Comparison of ENCODE assay signal across 11 cellular contexts in the genomic region with DNA sequence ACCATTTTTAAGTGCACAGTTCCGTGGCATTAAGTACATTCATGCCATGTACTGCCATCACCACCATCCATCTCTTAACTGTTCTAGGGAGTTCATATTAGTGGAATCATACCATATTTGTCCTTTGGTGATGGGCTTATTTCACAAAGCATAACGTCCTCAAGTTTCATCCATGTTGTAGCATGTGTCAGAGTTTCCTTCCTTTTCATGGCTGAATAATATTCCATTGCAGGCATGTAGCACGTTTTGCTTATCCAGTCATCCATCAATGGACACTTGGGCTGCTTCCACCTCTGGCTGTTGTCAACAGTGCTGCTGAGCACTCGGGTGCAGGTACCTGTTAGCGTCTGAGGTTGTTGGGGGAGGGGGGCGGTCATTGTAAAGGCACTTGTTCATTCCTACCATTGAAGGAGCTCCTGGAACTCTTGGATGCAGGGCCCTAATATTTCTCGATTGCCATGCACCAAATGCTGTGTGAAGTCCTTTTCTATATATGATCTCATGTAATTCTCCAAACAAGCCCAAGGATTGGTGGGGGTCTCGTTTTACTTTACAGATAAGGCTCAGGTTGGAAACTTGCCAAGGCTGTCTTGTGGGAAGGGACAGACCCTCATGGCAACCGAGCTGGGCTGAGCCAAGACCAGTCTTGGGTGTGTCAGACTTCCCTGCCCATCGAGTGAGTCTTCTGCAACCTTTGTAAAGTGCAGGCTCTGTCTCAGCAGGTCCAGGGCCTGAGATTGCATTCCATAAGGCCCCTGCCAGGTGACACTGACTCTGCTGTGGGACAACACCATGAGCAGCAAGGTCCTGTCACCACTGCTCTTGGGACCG. TPM values are rescaled to one million over a fixed set of nuclear protein-coding genes. Genes with fewer than 3 reads are reported as not detected.
DNase-seq lines count a peak whose midpoint lies in the region; ATAC-seq and TF ChIP-seq lines count a peak whose summit lies in the region.
"Had no signal": no experiment of that assay in that cellular context is flagged by ENCODE, and none has a peak within 500 bp of the region (broad histone marks: within the 10 kb centered on the region; RNA-seq: fewer than 3 reads in every experiment).

No MANE protein-coding gene starts in this region.

- ATAC-seq in left cardiac atrium (no peak), HG02840 (IDR thresholded peaks at IDR 0.05; ENCODE audit: low FRiP score, unreplicated experiment) (no peak)
- no peak for ATAC-seq in activated naive CD4-positive, alpha-beta T cell treated with anti-CD3 and anti-CD28 coated beads, Interleukin-2, amount 50 U/mL, for 72 hours

- H3K27ac Mint-ChIP-seq in osteocyte (ENCODE audit: unreplicated experiment), result no peak overlapping the region
- H3K27ac Mint-ChIP-seq in activated naive CD4-positive, alpha-beta T cell treated with anti-CD3 and anti-CD28 coated beads, Interleukin-2, amount 50 U/mL, for 72 hours, result peak overlapping the region in 1 of 2 donors; percentile 51
- H3K27ac Mint-ChIP-seq: CD14-positive monocyte, H9 had no signal

- no peaks in the 10 kb centered on the region for H3K9me3 Mint-ChIP-seq in osteocyte (ENCODE audit: unreplicated experiment)
- peaks cover 0 to 6% of the 10 kb centered on the region in 2 donors for H3K9me3 Mint-ChIP-seq in activated naive CD4-positive, alpha-beta T cell treated with anti-CD3 and anti-CD28 coated beads, Interleukin-2, amount 50 U/mL, for 72 hours

- no peak overlapping the region for H3K4me3 Mint-ChIP-seq in osteocyte (ENCODE audit: unreplicated experiment)
- H3K4me3 Mint-ChIP-seq: CD14-positive monocyte; CD8-positive, alpha-beta memory T cell; H9 had no signal

- peak; percentile 62 for DNase-seq in cardiac septum (ENCODE audit: low spot score)
- no peak for DNase-seq in left cardiac atrium
- DNase-seq in activated CD8-positive, alpha-beta memory T cell treated with anti-CD3 and anti-CD28 coated beads, Interleukin-2, amount 50 U/mL, for 48 hours, result peak; percentile 33
- DNase-seq in osteocyte (ENCODE audit: extremely low spot score, unreplicated experiment), result peak; percentile 51
- DNase-seq in activated naive CD4-positive, alpha-beta T cell treated with anti-CD3 and anti-CD28 coated beads, Interleukin-2, amount 50 U/mL, for 72 hours (ENCODE audit: low spot score in 2 of 2), result no peak
- DNase-seq in COLO829 (ENCODE audit: low spot score), result no peak
- DNase-seq: 8988T; CD8-positive, alpha-beta memory T cell; H9 had no signal

- intact Hi-C loops in cardiac septum (cut with DNase I) (no loop called here), left cardiac atrium (cut with DNase I) (no loop called here)

- no peak for TF ChIP-seq CTCF in osteocyte (IDR thresholded peaks at IDR 0.05)

- H3K36me3 Mint-ChIP-seq in osteocyte (ENCODE audit: unreplicated experiment), result peaks cover 2% of the 10 kb centered on the region
- H3K36me3 Mint-ChIP-seq in activated naive CD4-positive, alpha-beta T cell treated with anti-CD3 and anti-CD28 coated beads, Interleukin-2, amount 50 U/mL, for 72 hours, result no peaks in the 10 kb centered on the region
- H3K36me3 Mint-ChIP-seq: CD14-positive monocyte; CD8-positive, alpha-beta memory T cell had no signal

- peaks cover 28% of the 10 kb centered on the region for H3K27me3 Mint-ChIP-seq in osteocyte (ENCODE audit: unreplicated experiment)

- peaks cover 2% of the 10 kb centered on the region for H3K4me1 Mint-ChIP-seq in osteocyte (ENCODE audit: unreplicated experiment)
- H3K4me1 Mint-ChIP-seq: CD14-positive monocyte, H9 had no signal

RNA-seq across cellular contexts. Expression of a gene that starts 42.9 kb away (rescaled TPM):
- 11.2 TPM for total RNA-seq in cardiac septum
- 1 to 10 TPM; 8.8 to 9.4 TPM for total RNA-seq in left cardiac atrium
- 79.4 and 84.4 TPM in 2 replicates for total RNA-seq in osteocyte
- total RNA-seq in activated naive CD4-positive, alpha-beta T cell treated with anti-CD3 and anti-CD28 coated beads, Interleukin-2, amount 50 U/mL, for 72 hours, result 1 to 10 TPM; 1.0 to 1.7 TPM

Comparison
In these comparisons a context has a peak if more than half of its experiments do, and no peak if none do; other contexts are left out.
1. DNase-seq: peak in cardiac septum (single experiment), activated CD8-positive, alpha-beta memory T cell treated with anti-CD3 and anti-CD28 coated beads, Interleukin-2, amount 50 U/mL, for 48 hours (single experiment) and osteocyte (single experiment); none in left cardiac atrium (single experiment), activated naive CD4-positive, alpha-beta T cell treated with anti-CD3 and anti-CD28 coated beads, Interleukin-2, amount 50 U/mL, for 72 hours (0 of 2) and COLO829 (single experiment).